In the genomic region with DNA sequence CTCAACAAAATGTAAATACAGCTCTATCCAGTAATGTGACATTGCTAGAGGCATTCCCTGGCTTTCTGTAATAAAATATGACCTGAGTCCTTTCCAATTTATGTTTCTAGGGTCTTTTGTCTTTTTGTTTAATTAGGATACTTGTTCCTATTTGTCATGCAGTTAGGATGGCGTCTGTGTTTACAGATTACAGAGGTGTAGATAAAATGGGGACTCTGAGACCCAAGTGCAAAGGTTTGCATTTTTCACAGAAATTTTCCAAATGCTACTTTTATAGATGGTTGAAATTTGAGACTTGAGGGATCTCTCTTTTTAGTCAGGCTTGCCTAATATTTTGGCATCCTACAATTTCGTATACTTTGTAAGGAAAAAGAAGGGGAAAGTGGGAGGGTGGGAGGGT, we compare ENCODE assay signal across 15 cellular contexts.
"Had no signal": no experiment of that assay in that cellular context is flagged by ENCODE, and none has a peak within 500 bp of the region (broad histone marks: within the 10 kb centered on the region; RNA-seq: fewer than 3 reads in every experiment).

No MANE protein-coding gene starts in this region.

- H3K36me3 Mint-ChIP-seq: activated naive CD4-positive, alpha-beta T cell treated with anti-CD3 and anti-CD28 coated beads, Interleukin-2, amount 50 U/mL, for 24 hours; brain; stimulated activated effector memory CD8-positive, alpha-beta T cell treated with anti-CD3 and anti-CD28 coated beads, Interleukin-12 subunit alpha, Interleukin-12 subunit beta, amount 100 ng/mL, for 72 hours had no signal

- H3K27ac ChIP-seq: transverse colon had no signal

- H3K36me3 ChIP-seq: transverse colon had no signal

- H3K4me3 Mint-ChIP-seq: activated naive CD4-positive, alpha-beta T cell treated with anti-CD3 and anti-CD28 coated beads, Interleukin-2, amount 50 U/mL, for 24 hours; brain; central memory CD8-positive, alpha-beta T cell; nephron; stimulated activated effector memory CD8-positive, alpha-beta T cell treated with anti-CD3 and anti-CD28 coated beads, Interleukin-12 subunit alpha, Interleukin-12 subunit beta, amount 100 ng/mL, for 72 hours had no signal

- H3K4me1 ChIP-seq: transverse colon had no signal

- H3K27ac Mint-ChIP-seq: activated naive CD4-positive, alpha-beta T cell treated with anti-CD3 and anti-CD28 coated beads, Interleukin-2, amount 50 U/mL, for 24 hours; stimulated activated effector memory CD8-positive, alpha-beta T cell treated with anti-CD3 and anti-CD28 coated beads, Interleukin-12 subunit alpha, Interleukin-12 subunit beta, amount 100 ng/mL, for 72 hours had no signal

- H3K9me3 ChIP-seq: transverse colon had no signal

- H3K9me3 Mint-ChIP-seq: activated naive CD4-positive, alpha-beta T cell treated with anti-CD3 and anti-CD28 coated beads, Interleukin-2, amount 50 U/mL, for 24 hours; central memory CD8-positive, alpha-beta T cell; nephron; stimulated activated effector memory CD8-positive, alpha-beta T cell treated with anti-CD3 and anti-CD28 coated beads, Interleukin-12 subunit alpha, Interleukin-12 subunit beta, amount 100 ng/mL, for 72 hours had no signal

- H3K4me3 ChIP-seq: transverse colon had no signal

- DNase-seq: activated effector memory CD4-positive, alpha-beta T cell treated with Interleukin-2 at 50 U/mL for 16 hours; activated T-cell treated with anti-CD3 and anti-CD28 coated beads, Interleukin-2, amount 50 U/mL, for 1 hour; amniotic stem cell; left cardiac atrium; mammary epithelial cell; occipital lobe; right cardiac atrium; small intestine; transverse colon had no signal

- H3K27me3 ChIP-seq: transverse colon had no signal

- H3K27me3 Mint-ChIP-seq: activated naive CD4-positive, alpha-beta T cell treated with anti-CD3 and anti-CD28 coated beads, Interleukin-2, amount 50 U/mL, for 24 hours; central memory CD8-positive, alpha-beta T cell had no signal

- ATAC-seq: activated CD4-positive, CD25-positive, alpha-beta regulatory T cell treated with anti-CD3 and anti-CD28 coated beads, Interleukin-2, amount 50 U/mL, for 24 hours; stimulated activated effector memory CD8-positive, alpha-beta T cell treated with anti-CD3 and anti-CD28 coated beads, Interleukin-12 subunit alpha, Interleukin-12 subunit beta, amount 100 ng/mL, for 72 hours had no signal
